ENCODE assay signal across 10 cellular contexts in the genomic region with DNA sequence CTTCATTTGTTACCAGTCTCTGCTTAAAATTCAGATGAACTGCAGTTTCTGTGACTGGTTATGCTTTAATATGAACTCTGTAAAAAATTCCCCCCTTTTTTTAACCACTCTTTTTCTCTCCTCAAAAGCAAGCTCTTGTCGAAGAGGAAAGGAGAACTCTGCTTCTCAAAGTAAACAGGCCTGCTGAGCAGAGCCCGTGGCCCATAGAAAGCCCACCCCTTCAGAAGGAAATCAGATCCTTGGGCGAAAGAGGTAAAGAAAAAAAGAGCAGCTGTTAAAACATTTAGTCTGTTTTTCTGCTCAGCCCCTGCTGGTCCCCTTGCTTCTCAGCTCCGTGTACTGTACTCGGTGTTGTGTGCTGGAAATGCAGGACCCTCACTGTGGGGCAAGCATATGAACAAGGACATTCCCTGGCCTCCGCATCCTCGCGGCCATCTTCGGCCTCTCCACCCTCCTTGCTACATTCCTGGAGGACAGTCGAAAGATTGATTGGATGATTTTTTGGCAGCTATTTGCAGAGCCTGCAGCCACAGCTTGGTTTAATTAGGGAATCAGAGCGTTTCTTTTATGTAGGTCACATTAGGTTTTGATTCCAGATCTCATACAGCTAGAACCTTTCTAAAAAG.
DNase-seq lines count a peak whose midpoint lies in the region; TF ChIP-seq lines count a peak whose summit lies in the region.
"Had no signal": no experiment of that assay in that cellular context is flagged by ENCODE, and none has a peak within 500 bp of the region (broad histone marks: within the 10 kb centered on the region; RNA-seq: fewer than 3 reads in every experiment).

No MANE protein-coding gene starts in this region.

- H3K4me1 ChIP-seq in spleen (peaks cover 0 to 13% (median 0%) of the 10 kb centered on the region in 6 donors), tibial nerve (peaks cover 0 to 21% (median 0%) of the 10 kb centered on the region in 4 donors)

- no peaks in the 10 kb centered on the region for H3K27me3 ChIP-seq in spleen (replicated peaks in 1 of 7)
- no peaks in the 10 kb centered on the region for H3K27me3 ChIP-seq in tibial nerve

- no peak for TF ChIP-seq POLR2A in spleen (IDR thresholded peaks at IDR 0.05)
- TF ChIP-seq POLR2A in tibial nerve (IDR thresholded peaks at IDR 0.05), result no peak

- H3K9me3 ChIP-seq in spleen (no peaks in the 10 kb centered on the region), tibial nerve (no peaks in the 10 kb centered on the region)

- no peaks in the 10 kb centered on the region for H3K9me3 Mint-ChIP-seq in type B pancreatic cell

- H3K36me3 Mint-ChIP-seq in type B pancreatic cell, result no peaks in the 10 kb centered on the region

- H3K27ac ChIP-seq in spleen (no peak overlapping the region), tibial nerve (peak overlapping the region in 2 of 4 donors; percentile 13 to 49)

- DNase-seq in NCI-H1092 treated with DMSO at 0.1 percent for 48 hours (lab: John Stamatoyannopoulos, UW) (peak; percentile 53), NCI-H1092 (lab: John Stamatoyannopoulos, UW) (no peak), astrocyte of the spinal cord (ENCODE audit: low read depth, low spot score) (peak; percentile 93), iris pigment epithelial cell (ENCODE audit: low read depth) (peak; percentile 63), type B pancreatic cell (ENCODE audit: extremely low spot score, unreplicated experiment) (peak; percentile 72), spleen (no peak), tibial nerve (ENCODE audit: low spot score in 2 of 2) (no peak), DMS153 treated with DMSO at 0.1 percent for 48 hours (lab: John Stamatoyannopoulos, UW; ENCODE audit: unreplicated experiment) (no peak)
- DNase-seq: KG1; stimulated activated CD4-positive, alpha-beta T cell treated with anti-CD3 and anti-CD28 coated beads, Interleukin-4, amount 100 ng/mL, for 1 hour had no signal

- intact Hi-C loops in spleen (cut with DNase I; ENCODE audit: low total_unique reads), result loop anchor here (5.0 kb wide), 1 partner anchor 543 kb away; no protein-coding TSS in a partner anchor

- in situ Hi-C loops in astrocyte of the spinal cord (cut with HindIII; ENCODE audit: low sequenced_read_pairs), result loop anchor here (25.0 kb wide), 1 partner anchor 173 kb away; the partner anchor contains the start of gene LRIG3

- no peak for TF ChIP-seq EP300 in tibial nerve (IDR thresholded peaks at IDR 0.05)

- peak overlapping the region; percentile 65 for H3K27ac Mint-ChIP-seq in type B pancreatic cell

- WGBS in spleen, 5 donors, result 46 to 66% (median 62%) methylated on average over 11 of the region's 11 CpGs
- WGBS in tibial nerve, 2 donors, result 29 to 43% methylated on average over 11 of the region's 11 CpGs

- H3K4me3 Mint-ChIP-seq in type B pancreatic cell, result peak overlapping the region; percentile 74

- no peaks in the 10 kb centered on the region for H3K27me3 Mint-ChIP-seq in type B pancreatic cell

- TF ChIP-seq CTCF in astrocyte of the spinal cord (IDR thresholded peaks at IDR 0.05; ENCODE audit: low read depth, low read length) (peak; percentile 29), type B pancreatic cell (conservative IDR thresholded peaks at IDR 0.05) (peak; percentile 30), spleen (IDR thresholded peaks at IDR 0.05 in 8 of 11, conservative IDR thresholded peaks at IDR 0.05 in 3 of 11) (no peak), tibial nerve (IDR thresholded peaks at IDR 0.05) (no peak)

- H3K4me3 ChIP-seq in astrocyte of the spinal cord (ENCODE audit: low read depth, low read length), result no peak overlapping the region
- H3K4me3 ChIP-seq in spleen, result no peak overlapping the region
- peak overlapping the region in 2 of 4 donors; percentile 9 to 13 for H3K4me3 ChIP-seq in tibial nerve

- no peaks in the 10 kb centered on the region for H3K36me3 ChIP-seq in spleen
- H3K36me3 ChIP-seq in tibial nerve, result no peaks in the 10 kb centered on the region

- peaks cover 37% of the 10 kb centered on the region for H3K4me1 Mint-ChIP-seq in type B pancreatic cell (ENCODE audit: unreplicated experiment)

Comparison
In these comparisons a context has a peak if more than half of its experiments do, and no peak if none do; other contexts are left out.
1. DNase-seq: peak in NCI-H1092 treated with DMSO at 0.1 percent for 48 hours (single experiment), astrocyte of the spinal cord (single experiment), iris pigment epithelial cell (single experiment) and type B pancreatic cell (single experiment); none in NCI-H1092 (single experiment), spleen (single experiment), tibial nerve (0 of 2) and DMS153 treated with DMSO at 0.1 percent for 48 hours (single experiment).
2. CTCF ChIP-seq: peak in astrocyte of the spinal cord (single experiment) and type B pancreatic cell (single experiment); none in spleen (0 of 11) and tibial nerve (0 of 5).